Comparison of ENCODE assay signal across 21 cellular contexts in genomic region chr5:146313027-146313426, GRCh38. TPM values are rescaled to one million over a fixed set of nuclear protein-coding genes. Genes with fewer than 3 reads are reported as not detected.
DNase-seq lines count a peak whose midpoint lies in the region; ATAC-seq and TF ChIP-seq lines count a peak whose summit lies in the region.
"Had no signal": no experiment of that assay in that cellular context is flagged by ENCODE, and none has a peak within 500 bp of the region (broad histone marks: within the 10 kb centered on the region; RNA-seq: fewer than 3 reads in every experiment).

No MANE protein-coding gene starts in this region.

- H3K4me1 ChIP-seq in BLaER1 (peaks cover 27% of the 10 kb centered on the region), prostate gland (replicated peaks) (no peaks in the 10 kb centered on the region), endodermal cell (ENCODE audit: control insufficient read depth, insufficient read depth, low read length) (peaks cover 2% of the 10 kb centered on the region)
- H3K4me1 ChIP-seq: Peyer's patch had no signal

- no peak overlapping the region for H3K27ac ChIP-seq in BLaER1
- no peak overlapping the region for H3K27ac ChIP-seq in prostate gland
- no peak overlapping the region for H3K27ac ChIP-seq in endodermal cell (ENCODE audit: low read depth, low read length)
- H3K27ac ChIP-seq in RWPE1, result no peak overlapping the region
- H3K27ac ChIP-seq: Peyer's patch had no signal

- H3K4me3 ChIP-seq in BLaER1, result no peak overlapping the region
- H3K4me3 ChIP-seq in prostate gland, result no peak overlapping the region
- H3K4me3 ChIP-seq in endodermal cell (ENCODE audit: low read length), result no peak overlapping the region
- H3K4me3 ChIP-seq: Peyer's patch had no signal

- peak overlapping the region; percentile 73 for H3K4me2 ChIP-seq in BLaER1

- WGBS in prostate gland, result 34% methylated on average over 7 of the region's 7 CpGs
- WGBS in endodermal cell (ENCODE audit: insufficient coverage in 1 of 2, insufficient read length in 1 of 2), 2 experiments, result 73% methylated on average over 7 of the region's 7 CpGs

- no peak for TF ChIP-seq POLR2A in prostate gland (IDR thresholded peaks at IDR 0.05)

- no peaks in the 10 kb centered on the region for H3K27me3 ChIP-seq in BLaER1
- no peaks in the 10 kb centered on the region for H3K27me3 ChIP-seq in prostate gland (replicated peaks; ENCODE audit: insufficient read depth)
- H3K27me3 ChIP-seq in endodermal cell (ENCODE audit: control insufficient read depth, insufficient read depth, low read length, poor library complexity, severe bottlenecking), result no peaks in the 10 kb centered on the region
- H3K27me3 ChIP-seq: Peyer's patch had no signal

- H3K4me3 Mint-ChIP-seq in activated CD8-positive, alpha-beta T cell treated with anti-CD3 and anti-CD28 coated beads for 36 hours, result no peak overlapping the region
- H3K4me3 Mint-ChIP-seq in endodermal cell, result no peak overlapping the region
- H3K4me3 Mint-ChIP-seq: activated T-helper 17 cell treated with anti-CD3 and anti-CD28 coated beads, Interleukin-2, amount 50 U/mL, for 72 hours; HFFc6; stimulated activated naive CD8-positive, alpha-beta T cell treated with anti-CD3 and anti-CD28 coated beads, Interleukin-15, Interleukin-2, amounts not matched to agents 100 ng/mL and 50 ng/mL, for 24 hours; T-helper 17 cell had no signal

- H4K20me1 ChIP-seq in BLaER1, result no peaks in the 10 kb centered on the region

- H3K36me3 Mint-ChIP-seq in activated CD8-positive, alpha-beta T cell treated with anti-CD3 and anti-CD28 coated beads for 36 hours (ENCODE audit: low read depth), result no peaks in the 10 kb centered on the region
- no peaks in the 10 kb centered on the region for H3K36me3 Mint-ChIP-seq in endodermal cell (ENCODE audit: low read depth)

- H3K4me1 Mint-ChIP-seq in activated CD8-positive, alpha-beta T cell treated with anti-CD3 and anti-CD28 coated beads for 36 hours (ENCODE audit: low read depth), result no peaks in the 10 kb centered on the region
- H3K4me1 Mint-ChIP-seq in endodermal cell, result no peaks in the 10 kb centered on the region

- peaks cover 16% of the 10 kb centered on the region for H3K27me3 Mint-ChIP-seq in activated CD8-positive, alpha-beta T cell treated with anti-CD3 and anti-CD28 coated beads for 36 hours
- peaks cover 10% of the 10 kb centered on the region for H3K27me3 Mint-ChIP-seq in endodermal cell (ENCODE audit: insufficient read depth)

- H3K9me3 Mint-ChIP-seq in activated CD8-positive, alpha-beta T cell treated with anti-CD3 and anti-CD28 coated beads for 36 hours, result no peaks in the 10 kb centered on the region
- H3K9me3 Mint-ChIP-seq in endodermal cell, result no peaks in the 10 kb centered on the region
- H3K9me3 Mint-ChIP-seq: activated T-helper 17 cell treated with anti-CD3 and anti-CD28 coated beads, Interleukin-2, amount 50 U/mL, for 72 hours; HFFc6; stimulated activated naive CD8-positive, alpha-beta T cell treated with anti-CD3 and anti-CD28 coated beads, Interleukin-15, Interleukin-2, amounts not matched to agents 100 ng/mL and 50 ng/mL, for 24 hours had no signal

- ATAC-seq in HG02623 (IDR thresholded peaks at IDR 0.05; ENCODE audit: unreplicated experiment), result peak; percentile 43
- ATAC-seq in activated CD8-positive, alpha-beta T cell treated with anti-CD3 and anti-CD28 coated beads for 36 hours, result no peak
- ATAC-seq: activated T-helper 17 cell treated with anti-CD3 and anti-CD28 coated beads, Interleukin-2, amount 50 U/mL, for 72 hours; T-helper 17 cell had no signal

- DNase-seq in NOMO-1 (lab: John Stamatoyannopoulos, UW; ENCODE audit: unreplicated experiment in 2 of 2) (peak; percentile 82 to 84), epidermal melanocyte (ENCODE audit: insufficient read length, low spot score) (no peak), prostate gland (ENCODE audit: low spot score) (no peak), endodermal cell (no peak), RWPE1 (ENCODE audit: low spot score) (no peak)
- peak; percentile 6 for DNase-seq in activated CD8-positive, alpha-beta T cell treated with anti-CD3 and anti-CD28 coated beads for 36 hours
- DNase-seq: activated CD4-positive, alpha-beta T cell treated with anti-CD3 and anti-CD28 coated beads, Interleukin-2, amount 50 U/mL, for 4 hours; glutamatergic neuron; HFFc6; kidney; NCI-H1105; NCI-H345; Peyer's patch; small intestine; T-helper 17 cell had no signal

- H3K9me3 ChIP-seq in BLaER1 (no peaks in the 10 kb centered on the region), prostate gland (no peaks in the 10 kb centered on the region), endodermal cell (ENCODE audit: control insufficient read depth, low read length) (no peaks in the 10 kb centered on the region)
- H3K9me3 ChIP-seq: Peyer's patch had no signal

- no peak overlapping the region for H3K27ac Mint-ChIP-seq in activated CD8-positive, alpha-beta T cell treated with anti-CD3 and anti-CD28 coated beads for 36 hours
- no peak overlapping the region for H3K27ac Mint-ChIP-seq in endodermal cell
- H3K27ac Mint-ChIP-seq: activated T-helper 17 cell treated with anti-CD3 and anti-CD28 coated beads, Interleukin-2, amount 50 U/mL, for 72 hours; HFFc6; stimulated activated naive CD8-positive, alpha-beta T cell treated with anti-CD3 and anti-CD28 coated beads, Interleukin-15, Interleukin-2, amounts not matched to agents 100 ng/mL and 50 ng/mL, for 24 hours; T-helper 17 cell had no signal

- H3K9ac ChIP-seq in BLaER1 (no peak overlapping the region), endodermal cell (ENCODE audit: extremely low read depth, low read length, poor library complexity, severe bottlenecking) (no peak overlapping the region)

- H3K36me3 ChIP-seq in BLaER1 (no peaks in the 10 kb centered on the region), prostate gland (no peaks in the 10 kb centered on the region), endodermal cell (ENCODE audit: control insufficient read depth, insufficient read depth, low read length) (no peaks in the 10 kb centered on the region)
- H3K36me3 ChIP-seq: Peyer's patch had no signal

- intact Hi-C loops in activated CD8-positive, alpha-beta T cell treated with anti-CD3 and anti-CD28 coated beads for 36 hours (cut with micrococcal nuclease), result no loop called here
- intact Hi-C loops in prostate gland (cut with DNase I), result no loop called here

- POLR2A ChIA-PET in activated CD8-positive, alpha-beta T cell treated with anti-CD3 and anti-CD28 coated beads for 36 hours (lab: Charles Lee), result no interaction called here
- POLR2A ChIA-PET in RWPE1 (lab: Yijun Ruan, JAX; ENCODE audit: low non-redundant PET), result no interaction called here

- CTCF ChIA-PET in activated CD8-positive, alpha-beta T cell treated with anti-CD3 and anti-CD28 coated beads for 36 hours (lab: Charles Lee), result no interaction called here
- CTCF ChIA-PET in RWPE1 (lab: Yijun Ruan, JAX), result interaction anchor here (0.7 kb wide), 1 partner anchor 1385 kb away, joined by 4 read pairs; no protein-coding TSS in a partner anchor

- TF ChIP-seq CTCF in activated CD8-positive, alpha-beta T cell treated with anti-CD3 and anti-CD28 coated beads for 36 hours (IDR thresholded peaks at IDR 0.05), result no peak
- no peak for TF ChIP-seq CTCF in prostate gland (IDR thresholded peaks at IDR 0.05)
- TF ChIP-seq CTCF in endodermal cell (conservative IDR thresholded peaks at IDR 0.05), result no peak
- TF ChIP-seq CTCF in RWPE1 (conservative IDR thresholded peaks at IDR 0.05; ENCODE audit: low read depth), result no peak

RNA-seq across cellular contexts. Expression of gene POU4F3, which starts 25.6 kb away (rescaled TPM):
- not detected for total RNA-seq in activated CD8-positive, alpha-beta T cell treated with anti-CD3 and anti-CD28 coated beads for 36 hours
- total RNA-seq in prostate gland (not detected), endodermal cell (under 1 TPM; 0.27 to 0.46 TPM)
- polyA plus RNA-seq in endodermal cell (2013, experiment 1 of 2), result 0.21 TPM
- 0.21 TPM for polyA plus RNA-seq in endodermal cell (2013, experiment 2 of 2)
- total RNA-seq: activated T-helper 17 cell treated with anti-CD3 and anti-CD28 coated beads, Interleukin-2, amount 50 U/mL, for 72 hours; epithelial cell of proximal tubule; HT-29; Peyer's patch; T-helper 17 cell had no signal

Comparison
In these comparisons a context has a peak if more than half of its experiments do, and no peak if none do; other contexts are left out.
1. DNase-seq: peak in NOMO-1 (2 of 2) and activated CD8-positive, alpha-beta T cell treated with anti-CD3 and anti-CD28 coated beads for 36 hours (single experiment); none in epidermal melanocyte (single experiment), prostate gland (single experiment), endodermal cell (single experiment) and RWPE1 (single experiment).